8 cellular contexts compared by ENCODE assay signal in genomic region chr22:20980938-20981722, GRCh38. TPM values are rescaled to one million over a fixed set of nuclear protein-coding genes. Genes with fewer than 3 reads are reported as not detected.
DNase-seq lines count a peak whose midpoint lies in the region; ATAC-seq and TF ChIP-seq lines count a peak whose summit lies in the region.

No MANE protein-coding gene starts in this region.

- DNase-seq in HAP-1 (ENCODE audit: low spot score in 2 of 2) (no peak), activated B cell treated with CpG ODN at 0.5 μM for 24 hours (no peak), glutamatergic neuron (no peak), NCI-H446 (lab: John Stamatoyannopoulos, UW) (no peak), activated gamma-delta T cell (lab: John Stamatoyannopoulos, UW) (no peak)

- H3K36me3 Mint-ChIP-seq in activated B cell treated with CpG ODN at 0.5 μM for 24 hours (ENCODE audit: low read depth) (peaks cover 15% of the 10 kb centered on the region), glutamatergic neuron (ENCODE audit: unreplicated experiment) (no peaks in the 10 kb centered on the region)

- peaks cover 7% of the 10 kb centered on the region; the same call in 1 of the 2 replicates for H3K9me3 ChIP-seq in HAP-1

- no peaks in the 10 kb centered on the region for H3K27me3 ChIP-seq in HAP-1 (ENCODE audit: low read depth)

- in situ Hi-C loops in HAP-1 (cut with MboI; ENCODE audit: low sequenced_read_pairs), result loop anchor here (10.0 kb wide), 2 partner anchors 66 to 176 kb away; partner anchors contain the start of gene CRKL

- H3K36me3 ChIP-seq in HAP-1 (replicated peaks), result peaks cover 9% of the 10 kb centered on the region

- TF ChIP-seq CTCF in activated B cell treated with CpG ODN at 0.5 μM for 24 hours (IDR thresholded peaks at IDR 0.05) (no peak), glutamatergic neuron (IDR thresholded peaks at IDR 0.05; ENCODE audit: partially characterized antibody, unreplicated experiment) (no peak)

- intact Hi-C loops in activated B cell treated with CpG ODN at 0.5 μM for 24 hours (cut with micrococcal nuclease), result no loop called here

- POLR2A ChIA-PET in activated B cell treated with CpG ODN at 0.5 μM for 24 hours (lab: Charles Lee), result interaction anchor here (0.6 to 3.1 kb wide), 7 partner anchors 9 to 71 kb away, joined by 3 to 90 read pairs (median 7); partner anchors contain the start of genes AIFM3, P2RX6 and THAP7

- H3K4me1 Mint-ChIP-seq in activated B cell treated with CpG ODN at 0.5 μM for 24 hours, result peaks cover 31% of the 10 kb centered on the region
- peaks cover 7% of the 10 kb centered on the region for H3K4me1 Mint-ChIP-seq in glutamatergic neuron (ENCODE audit: low read depth, unreplicated experiment)

- H3K4me1 ChIP-seq in HAP-1, result peaks cover 9% of the 10 kb centered on the region

- H3K27ac ChIP-seq in skin epidermis, result peak overlapping the region in 20 of 21 experiments; percentile 72 to 98 (median 91)

- no peaks in the 10 kb centered on the region for H3K27me3 Mint-ChIP-seq in activated B cell treated with CpG ODN at 0.5 μM for 24 hours
- H3K27me3 Mint-ChIP-seq in glutamatergic neuron (ENCODE audit: unreplicated experiment), result peaks cover 9% of the 10 kb centered on the region

- H3K4me3 ChIP-seq in HAP-1 (peak overlapping the region; percentile 82), skin epidermis (peak overlapping the region; percentile 58 to 88 (median 71))

- H3K27ac Mint-ChIP-seq in activated B cell treated with CpG ODN at 0.5 μM for 24 hours, result peak overlapping the region; percentile 79
- H3K27ac Mint-ChIP-seq in glutamatergic neuron (ENCODE audit: unreplicated experiment), result peak overlapping the region; percentile 59

- H3K4me3 Mint-ChIP-seq in activated B cell treated with CpG ODN at 0.5 μM for 24 hours (peak overlapping the region; percentile 93), glutamatergic neuron (ENCODE audit: unreplicated experiment) (peak overlapping the region; percentile 84)

- H3K9me3 Mint-ChIP-seq in activated B cell treated with CpG ODN at 0.5 μM for 24 hours (peaks cover 2% of the 10 kb centered on the region), glutamatergic neuron (ENCODE audit: unreplicated experiment) (peaks cover 10% of the 10 kb centered on the region)

- CTCF ChIA-PET in activated B cell treated with CpG ODN at 0.5 μM for 24 hours (lab: Charles Lee), result no interaction called here

- ATAC-seq in activated B cell treated with CpG ODN at 0.5 μM for 24 hours (ENCODE audit: low read depth), result no peak
- ATAC-seq in GM19035 (IDR thresholded peaks at IDR 0.05; ENCODE audit: unreplicated experiment), result no peak
- no peak for ATAC-seq in HG03571 (IDR thresholded peaks at IDR 0.05; ENCODE audit: unreplicated experiment)

RNA-seq across cellular contexts. Expression of gene LZTR1, which starts 1.0 kb away (rescaled TPM):
- total RNA-seq in activated B cell treated with CpG ODN at 0.5 μM for 24 hours (79.2 and 89.3 TPM in 2 replicates), glutamatergic neuron (ENCODE audit: unreplicated experiment) (165 TPM)

RNA-seq across cellular contexts. Expression of gene AIFM3, which starts 14.1 kb away (rescaled TPM):
- total RNA-seq in activated B cell treated with CpG ODN at 0.5 μM for 24 hours (0.86 and 1.3 TPM in 2 replicates), glutamatergic neuron (ENCODE audit: unreplicated experiment) (0.64 TPM)

RNA-seq across cellular contexts. Expression of gene THAP7, which starts 20.8 kb away (rescaled TPM):
- 27.1 and 32.3 TPM in 2 replicates for total RNA-seq in activated B cell treated with CpG ODN at 0.5 μM for 24 hours
- 17.8 TPM for total RNA-seq in glutamatergic neuron (ENCODE audit: unreplicated experiment)

RNA-seq across cellular contexts. Expression of gene P2RX6, which starts 33.8 kb away (rescaled TPM):
- total RNA-seq in activated B cell treated with CpG ODN at 0.5 μM for 24 hours (0.12 and 0.67 TPM in 2 replicates), glutamatergic neuron (ENCODE audit: unreplicated experiment) (1.5 TPM)

RNA-seq across cellular contexts. Expression of gene SLC7A4, which starts 51.2 kb away (rescaled TPM):
- total RNA-seq in activated B cell treated with CpG ODN at 0.5 μM for 24 hours (not detected in 2 replicates), glutamatergic neuron (ENCODE audit: unreplicated experiment) (0.59 TPM)
